In genomic region chr12:27472604-27473003, GRCh38 we compare ENCODE assay signal across 1 cellular context.
TF ChIP-seq lines count a peak whose summit lies in the region.

No MANE protein-coding gene starts in this region.

TF ChIP-seq in A549, 52 proteins besides CTCF, POLR2A, EP300 and RAD21 (continued from another document):
- no peak for TF ChIP-seq MAFK (IDR thresholded peaks at IDR 0.05; ENCODE audit: partially characterized antibody)
- TF ChIP-seq CBX8 (IDR thresholded peaks at IDR 0.05): no peak
